1 cellular context compared by ENCODE assay signal in the genomic region with DNA sequence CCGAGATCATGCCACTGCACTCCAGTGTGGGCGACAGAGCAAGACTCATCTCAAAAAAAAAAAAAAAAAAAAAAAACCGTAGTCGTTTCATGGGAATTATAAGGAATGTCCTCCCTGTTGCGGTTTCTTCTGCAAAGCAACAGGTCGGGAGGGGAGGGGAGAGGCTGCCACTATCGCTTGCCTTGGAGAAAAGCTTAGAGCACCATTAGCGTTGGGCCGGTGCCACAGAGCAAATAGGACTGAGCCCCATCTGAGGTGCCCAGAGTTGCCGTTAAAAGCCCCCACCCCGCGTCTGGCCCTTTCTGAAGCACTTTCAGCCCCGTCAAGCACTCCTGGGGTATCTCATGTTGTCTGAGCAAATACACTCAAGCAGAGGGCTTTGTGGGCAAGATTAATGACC.
TF ChIP-seq lines count a peak whose summit lies in the region.

No MANE protein-coding gene starts in this region.

TF ChIP-seq in HepG2, 621 proteins besides CTCF, POLR2A, EP300 and RAD21:
- TF ChIP-seq ATM (IDR thresholded peaks at IDR 0.05; ENCODE audit: borderline replicate concordance) (no peak), ZNF720 (CRISPR knock-in tag; IDR thresholded peaks at IDR 0.05) (no peak)
